9 cellular contexts compared by ENCODE assay signal in the genomic region with DNA sequence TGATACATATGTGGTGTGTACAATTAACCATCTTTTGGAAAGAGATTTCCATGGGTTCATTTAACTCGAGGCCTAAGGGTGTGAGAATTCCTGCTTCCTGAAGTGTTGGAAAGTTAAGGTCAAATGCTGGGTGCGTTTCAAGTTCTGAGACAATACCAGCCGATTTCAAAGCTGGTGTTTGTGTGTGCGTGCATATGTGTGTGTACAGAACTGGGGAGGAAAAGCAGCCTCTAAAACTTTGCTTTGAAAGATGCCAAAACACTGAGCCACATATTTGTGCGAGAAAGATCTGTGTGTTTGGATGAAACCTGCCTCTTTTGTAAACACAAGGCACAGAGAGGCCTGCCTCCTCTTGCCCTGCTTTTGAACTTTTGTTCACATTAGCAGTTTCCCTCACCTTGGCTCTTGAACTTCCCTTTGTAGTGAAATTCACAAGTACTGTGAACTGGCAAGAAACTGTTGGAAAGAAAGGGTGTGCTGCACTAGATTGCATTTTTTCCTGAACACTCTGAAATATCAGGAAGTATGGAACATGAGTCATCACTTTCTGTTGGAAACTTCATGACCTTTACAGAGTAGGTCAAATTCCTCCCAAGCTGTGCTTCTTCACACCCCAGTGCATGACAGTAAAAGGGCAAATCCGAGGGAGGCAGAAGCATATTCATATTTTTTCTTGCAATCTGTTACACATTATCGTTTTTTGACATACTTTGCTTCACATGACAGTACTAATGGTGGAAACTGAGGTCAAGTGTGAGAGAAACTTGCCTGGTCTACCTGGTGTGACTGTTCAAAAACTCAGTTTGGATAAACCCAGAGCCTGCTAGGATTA. TPM values are rescaled to one million over a fixed set of nuclear protein-coding genes. Genes with fewer than 3 reads are reported as not detected.
DNase-seq lines count a peak whose midpoint lies in the region; ATAC-seq lines count a peak whose summit lies in the region.
"Had no signal": no experiment of that assay in that cellular context is flagged by ENCODE, and none has a peak within 500 bp of the region (broad histone marks: within the 10 kb centered on the region; RNA-seq: fewer than 3 reads in every experiment).

No MANE protein-coding gene starts in this region.

- no CpG with 5 or more reads among the region's 7 CpGs for WGBS in trophoblast cell (ENCODE audit: extremely low coverage, insufficient coverage, insufficient read length)

- no peaks in the 10 kb centered on the region for H3K36me3 ChIP-seq in CD8-positive, alpha-beta memory T cell (ENCODE audit: insufficient read depth, low read length)
- H3K36me3 ChIP-seq in SK-N-MC (ENCODE audit: insufficient read depth, low read length), result no peaks in the 10 kb centered on the region
- H3K36me3 ChIP-seq in trophoblast cell (ENCODE audit: control insufficient read depth in 1 of 2, insufficient read depth in 2 of 2, low read length in 2 of 2), result no peaks in the 10 kb centered on the region

- no peaks in the 10 kb centered on the region for H3K36me3 Mint-ChIP-seq in CD8-positive, alpha-beta memory T cell

- no peak overlapping the region for H2AK5ac ChIP-seq in trophoblast cell (ENCODE audit: low read length)

- no peaks in the 10 kb centered on the region for H3K79me2 ChIP-seq in trophoblast cell (ENCODE audit: control insufficient read depth, insufficient read depth, low read length, poor library complexity)

- no peak overlapping the region for H3K4me3 ChIP-seq in CD8-positive, alpha-beta memory T cell (ENCODE audit: low read length)
- H3K4me3 ChIP-seq in SK-N-MC, result no peak overlapping the region
- no peak overlapping the region for H3K4me3 ChIP-seq in trophoblast cell (ENCODE audit: low read depth, low read length)

- no peak overlapping the region for H3K23ac ChIP-seq in trophoblast cell (ENCODE audit: low read length)

- H3K9ac ChIP-seq in SK-N-MC (ENCODE audit: insufficient read length) (no peak overlapping the region), trophoblast cell (ENCODE audit: low read length) (no peak overlapping the region)

- no peak for DNase-seq in CD8-positive, alpha-beta memory T cell
- DNase-seq in SK-N-MC (ENCODE audit: low read depth, low spot score), result no peak
- peak; percentile 90 for DNase-seq in fibroblast of the conjunctiva (ENCODE audit: low read depth)
- peak; percentile 20 to 69 for DNase-seq in trophoblast cell
- no peak for DNase-seq in D341Med (ENCODE audit: low spot score)
- DNase-seq: stimulated activated CD4-positive, alpha-beta T cell treated with anti-CD3 and anti-CD28 coated beads, Interleukin-2, amount 100 ng/mL, for 24 hours had no signal

- peak overlapping the region; percentile 23 for H2BK120ac ChIP-seq in trophoblast cell (ENCODE audit: insufficient read depth, low read length, poor library complexity)

- no peak overlapping the region for H2BK5ac ChIP-seq in trophoblast cell (ENCODE audit: low read depth, low read length, poor library complexity)

- no peak overlapping the region for H4K91ac ChIP-seq in trophoblast cell (ENCODE audit: low read depth, low read length)

- no peak overlapping the region for H4K12ac ChIP-seq in trophoblast cell (ENCODE audit: low read depth, low read length)

- H3K18ac ChIP-seq in trophoblast cell (ENCODE audit: low read length), result no peak overlapping the region

- peak overlapping the region; percentile 54 for H2BK12ac ChIP-seq in trophoblast cell (ENCODE audit: low read length)

- H3K27ac ChIP-seq in CD8-positive, alpha-beta memory T cell (ENCODE audit: low read depth, low read length), result peak overlapping the region; percentile 39
- H3K27ac ChIP-seq in SK-N-MC, result peak overlapping the region; percentile 42; the same call in 1 of the 2 replicates
- peak overlapping the region; percentile 51 for H3K27ac ChIP-seq in trophoblast cell (ENCODE audit: low read depth, low read length)

- H3K4me1 Mint-ChIP-seq in CD8-positive, alpha-beta memory T cell, result no peaks in the 10 kb centered on the region

- no peaks in the 10 kb centered on the region for H3K4me1 ChIP-seq in CD8-positive, alpha-beta memory T cell (ENCODE audit: insufficient read depth, low read length)
- H3K4me1 ChIP-seq in trophoblast cell (ENCODE audit: control insufficient read depth in 1 of 2, insufficient read depth in 2 of 2, low read length in 2 of 2), result peaks cover 11 to 16% of the 10 kb centered on the region in 2 experiments

- H2AFZ ChIP-seq in trophoblast cell (ENCODE audit: insufficient read depth, low read length, poor library complexity), result no peak overlapping the region

- POLR2A ChIA-PET in CD8-positive, alpha-beta memory T cell (lab: Charles Lee), result no interaction called here

- H3K14ac ChIP-seq in trophoblast cell (ENCODE audit: low read length), result no peak overlapping the region

- no peak overlapping the region for H3K4ac ChIP-seq in trophoblast cell (ENCODE audit: low read depth, low read length)

- H3K4me2 ChIP-seq in trophoblast cell (ENCODE audit: low read length), result peak overlapping the region; percentile 35

- no peak overlapping the region for H3K27ac Mint-ChIP-seq in CD8-positive, alpha-beta memory T cell

- CTCF ChIA-PET in CD8-positive, alpha-beta memory T cell (lab: Charles Lee), result no interaction called here

- ATAC-seq in GM18870 (IDR thresholded peaks at IDR 0.05; ENCODE audit: unreplicated experiment), result no peak
- no peak for ATAC-seq in GM21423 (IDR thresholded peaks at IDR 0.05; ENCODE audit: unreplicated experiment)
- ATAC-seq in HG03378 (IDR thresholded peaks at IDR 0.05; ENCODE audit: unreplicated experiment), result no peak

- H3K79me1 ChIP-seq in trophoblast cell (ENCODE audit: low read length), result peaks cover 3% of the 10 kb centered on the region

- H4K8ac ChIP-seq in trophoblast cell (ENCODE audit: low read depth, low read length), result no peak overlapping the region

- H3K9me3 Mint-ChIP-seq in CD8-positive, alpha-beta memory T cell, result no peaks in the 10 kb centered on the region

- no peaks in the 10 kb centered on the region for H3K27me3 ChIP-seq in CD8-positive, alpha-beta memory T cell (ENCODE audit: insufficient read depth, low read length, poor library complexity, severe bottlenecking)
- no peaks in the 10 kb centered on the region for H3K27me3 ChIP-seq in trophoblast cell (ENCODE audit: insufficient read depth, low read length)

- peaks cover 8 to 15% of the 10 kb centered on the region in 2 donors for H3K27me3 Mint-ChIP-seq in CD8-positive, alpha-beta memory T cell

- no peak overlapping the region for H3K4me3 Mint-ChIP-seq in CD8-positive, alpha-beta memory T cell

- no peaks in the 10 kb centered on the region for H3K9me3 ChIP-seq in CD8-positive, alpha-beta memory T cell (ENCODE audit: low read length)
- H3K9me3 ChIP-seq in SK-N-MC (ENCODE audit: low read depth, low read length), result no peaks in the 10 kb centered on the region
- H3K9me3 ChIP-seq in trophoblast cell (ENCODE audit: insufficient read depth, low read depth, low read length), result no peaks in the 10 kb centered on the region

RNA-seq across cellular contexts. Expression of gene CAVIN2, which starts 20.0 kb away (rescaled TPM):
- not detected for total RNA-seq in CD8-positive, alpha-beta memory T cell
- not detected for polyA plus RNA-seq in CD8-positive, alpha-beta memory T cell
- polyA plus RNA-seq in trophoblast cell (2013), result 0.03 TPM in 1 of 2 replicates, not detected in the other

Comparison
In these comparisons a context has a peak if more than half of its experiments do, and no peak if none do; other contexts are left out.
1. DNase-seq: peak in fibroblast of the conjunctiva (single experiment) and trophoblast cell (2 of 2); none in CD8-positive, alpha-beta memory T cell (0 of 5), SK-N-MC (single experiment) and D341Med (single experiment).
2. Peak in every context shown above with its lines, with median percentiles within 50 percentile points of each other: H3K27ac ChIP-seq.